ENCODE assay signal across 8 cellular contexts in the genomic region with DNA sequence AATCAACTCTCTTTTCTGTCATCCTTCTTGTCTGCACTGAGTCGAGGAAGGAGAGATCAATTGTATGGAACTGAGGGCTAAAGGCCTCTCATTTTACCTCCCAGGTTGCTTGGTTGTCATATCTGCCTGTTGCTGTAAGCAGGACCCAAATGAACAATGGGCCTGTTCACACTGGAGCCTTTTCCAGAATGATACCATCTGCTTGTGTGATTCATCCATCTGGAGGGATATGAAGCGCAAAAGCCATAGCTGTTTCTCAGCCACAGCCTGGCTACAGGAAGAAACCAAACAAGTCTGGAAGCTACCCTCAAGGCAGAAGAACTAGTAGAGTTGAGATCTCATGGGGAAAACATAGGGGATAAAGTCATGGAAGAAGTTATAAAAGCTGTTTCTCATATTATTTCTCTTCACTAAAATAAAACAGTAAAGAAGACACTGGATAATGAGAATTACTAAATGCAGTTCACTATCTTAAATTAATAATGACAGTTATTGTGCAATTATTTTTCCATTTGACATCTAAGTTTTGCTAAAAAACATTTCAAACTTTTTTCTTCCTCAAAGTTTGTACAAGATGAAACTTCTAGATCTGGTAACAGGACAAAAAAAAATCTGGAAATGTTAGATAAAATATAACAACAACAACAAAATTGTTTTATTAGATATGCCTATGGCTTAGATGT.
DNase-seq lines count a peak whose midpoint lies in the region; ATAC-seq and TF ChIP-seq lines count a peak whose summit lies in the region.

No MANE protein-coding gene starts in this region.

- no peak for TF ChIP-seq EP300 in suprapubic skin (IDR thresholded peaks at IDR 0.05)

- H3K27ac ChIP-seq in heart right ventricle, result peak overlapping the region in 9 of 10 donors; percentile 33 to 75 (median 62)
- peak overlapping the region; percentile 63 for H3K27ac ChIP-seq in suprapubic skin
- H3K27ac ChIP-seq in upper lobe of right lung, result no peak overlapping the region

- WGBS in heart right ventricle, 2 donors, result 65 to 74% methylated on average over 2 of the region's 2 CpGs
- WGBS in suprapubic skin, result 31% methylated on average over 2 of the region's 2 CpGs

- H3K9me3 ChIP-seq in heart right ventricle (no peaks in the 10 kb centered on the region), suprapubic skin (no peaks in the 10 kb centered on the region), upper lobe of right lung (no peaks in the 10 kb centered on the region)

- ATAC-seq in heart right ventricle (peak; percentile 67 to 90 (median 80)), GM21529 (IDR thresholded peaks at IDR 0.05; ENCODE audit: unreplicated experiment) (no peak), GM18870 (IDR thresholded peaks at IDR 0.05; ENCODE audit: unreplicated experiment) (no peak), upper lobe of right lung (no peak)

- H3K36me3 ChIP-seq in heart right ventricle, result no peaks in the 10 kb centered on the region
- no peaks in the 10 kb centered on the region for H3K36me3 ChIP-seq in suprapubic skin
- no peaks in the 10 kb centered on the region for H3K36me3 ChIP-seq in upper lobe of right lung

- TF ChIP-seq POLR2A in suprapubic skin (IDR thresholded peaks at IDR 0.05), result no peak

- intact Hi-C loops in heart right ventricle (cut with DNase I), result no loop called here
- intact Hi-C loops in upper lobe of right lung (cut with DNase I), result no loop called here

- DNase-seq in HT1080 (ENCODE audit: low read depth) (peak; percentile 90), amniotic stem cell (lab: John Stamatoyannopoulos, UW) (peak; percentile 25), heart right ventricle (peak in 1 of 2 donors; percentile 25), suprapubic skin (ENCODE audit: low spot score in 2 of 2) (no peak), NCI-H187 treated with DMSO at 0.1 percent for 48 hours (lab: John Stamatoyannopoulos, UW) (no peak), upper lobe of right lung (no peak)

- H3K4me3 ChIP-seq in heart right ventricle, result no peak overlapping the region
- no peak overlapping the region for H3K4me3 ChIP-seq in suprapubic skin
- no peak overlapping the region for H3K4me3 ChIP-seq in upper lobe of right lung

- TF ChIP-seq CTCF in heart right ventricle (IDR thresholded peaks at IDR 0.05), result no peak
- TF ChIP-seq CTCF in suprapubic skin (IDR thresholded peaks at IDR 0.05), result no peak
- TF ChIP-seq CTCF in upper lobe of right lung (IDR thresholded peaks at IDR 0.05), result no peak

- H3K27me3 ChIP-seq in heart right ventricle, result no peaks in the 10 kb centered on the region
- H3K27me3 ChIP-seq in suprapubic skin, result no peaks in the 10 kb centered on the region
- H3K27me3 ChIP-seq in upper lobe of right lung, result no peaks in the 10 kb centered on the region

- H3K4me1 ChIP-seq in heart right ventricle (peaks cover 0 to 15% (median 0%) of the 10 kb centered on the region in 9 donors), suprapubic skin (peaks cover 56% of the 10 kb centered on the region), upper lobe of right lung (no peaks in the 10 kb centered on the region)

Comparison
In these comparisons a context has a peak if more than half of its experiments do, and no peak if none do; other contexts are left out.
1. DNase-seq: peak in HT1080 (single experiment) and amniotic stem cell (single experiment); none in suprapubic skin (0 of 2), NCI-H187 treated with DMSO at 0.1 percent for 48 hours (single experiment) and upper lobe of right lung (single experiment).
2. ATAC-seq: peak in heart right ventricle (8 of 8); none in GM21529 (single experiment), GM18870 (single experiment) and upper lobe of right lung (single experiment).